Comparison of ENCODE assay signal across 10 cellular contexts in the genomic region with DNA sequence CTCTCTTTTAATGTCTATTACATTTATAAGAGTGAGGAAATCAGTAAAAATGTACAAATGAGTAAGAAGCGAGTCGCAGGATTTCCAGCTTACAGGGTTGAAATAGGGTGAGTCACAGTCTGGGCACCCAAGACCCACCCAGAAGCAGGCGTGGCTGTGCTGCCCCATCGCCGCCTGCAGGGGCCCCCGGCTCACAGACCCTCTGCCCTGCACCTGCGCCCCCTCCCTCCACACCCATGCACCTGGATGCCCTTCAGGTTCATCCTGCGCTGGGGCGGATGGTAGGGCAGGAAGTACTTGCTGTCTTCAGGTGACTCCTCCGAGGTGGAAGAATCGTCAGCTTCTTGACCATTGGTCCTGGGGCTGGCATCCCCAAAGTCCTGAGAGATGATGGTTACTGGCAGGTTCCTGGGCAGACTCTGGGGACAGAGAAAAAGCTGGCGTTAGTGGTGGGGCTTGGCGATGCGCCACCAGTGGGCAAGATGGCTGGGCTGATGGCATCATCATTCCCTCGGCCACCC.
DNase-seq lines count a peak whose midpoint lies in the region; ATAC-seq lines count a peak whose summit lies in the region.
"Had no signal": no experiment of that assay in that cellular context is flagged by ENCODE, and none has a peak within 500 bp of the region (broad histone marks: within the 10 kb centered on the region; RNA-seq: fewer than 3 reads in every experiment).

No MANE protein-coding gene starts in this region.

- DNase-seq in ACHN, result peak; percentile 88
- DNase-seq in HCEC 1CT, result peak; percentile 72
- peak; percentile 34 for DNase-seq in activated naive CD8-positive, alpha-beta T cell treated with anti-CD3 and anti-CD28 coated beads, Interleukin-2, amount 50 U/mL, for 24 hours
- DNase-seq in mesendoderm, result peak; percentile 42
- DNase-seq in NCI-H2081 (lab: John Stamatoyannopoulos, UW), result no peak
- no peak for DNase-seq in NCI-H146 (lab: John Stamatoyannopoulos, UW)
- DNase-seq in Karpas-422, result no peak
- DNase-seq: DND-41, NCI-H1436 had no signal

- WGBS in mesendoderm (ENCODE audit: extremely low coverage, insufficient coverage, low lambda C conversion rate), result no CpG with 5 or more reads among the region's 15 CpGs

- H3K23ac ChIP-seq in mesendoderm (ENCODE audit: low read length), result no peak overlapping the region

- H3K27ac ChIP-seq in mesendoderm (ENCODE audit: low read depth, low read length), result no peak overlapping the region
- H3K27ac ChIP-seq in Karpas-422 (ENCODE audit: low read length), result no peak overlapping the region

- H3K9me3 ChIP-seq in Karpas-422 (ENCODE audit: low read length), result no peaks in the 10 kb centered on the region

- H3K79me2 ChIP-seq in mesendoderm (ENCODE audit: control insufficient read depth, insufficient read depth, low read length) (no peaks in the 10 kb centered on the region), Karpas-422 (ENCODE audit: low read length) (no peaks in the 10 kb centered on the region)

- H3K27me3 ChIP-seq in mesendoderm (ENCODE audit: insufficient read depth, low read length, poor library complexity) (no peaks in the 10 kb centered on the region), Karpas-422 (ENCODE audit: low read length) (no peaks in the 10 kb centered on the region)

- peak; percentile 85 for ATAC-seq in activated naive CD8-positive, alpha-beta T cell treated with anti-CD3 and anti-CD28 coated beads, Interleukin-2, amount 50 U/mL, for 24 hours
- no peak for ATAC-seq in HG03139 (IDR thresholded peaks at IDR 0.05; ENCODE audit: unreplicated experiment)

- H3K9me2 ChIP-seq in Karpas-422 (replicated peaks; ENCODE audit: insufficient read depth, low read length), result no peaks in the 10 kb centered on the region

- no peak overlapping the region for H4K8ac ChIP-seq in mesendoderm (ENCODE audit: low read depth, low read length)

- H3K27me3 Mint-ChIP-seq in activated naive CD8-positive, alpha-beta T cell treated with anti-CD3 and anti-CD28 coated beads, Interleukin-2, amount 50 U/mL, for 24 hours, result no peaks in the 10 kb centered on the region

- H3K27ac Mint-ChIP-seq in activated naive CD8-positive, alpha-beta T cell treated with anti-CD3 and anti-CD28 coated beads, Interleukin-2, amount 50 U/mL, for 24 hours, result peak overlapping the region; percentile 87

- H3K4me1 Mint-ChIP-seq in activated naive CD8-positive, alpha-beta T cell treated with anti-CD3 and anti-CD28 coated beads, Interleukin-2, amount 50 U/mL, for 24 hours, result peaks cover 17% of the 10 kb centered on the region

- H3K4me3 ChIP-seq in mesendoderm (ENCODE audit: low read length), result no peak overlapping the region
- H3K4me3 ChIP-seq in Karpas-422 (ENCODE audit: low read length), result no peak overlapping the region

- no peak overlapping the region for H3K4me2 ChIP-seq in mesendoderm (ENCODE audit: low read length)
- H3K4me2 ChIP-seq in Karpas-422 (ENCODE audit: low read depth, low read length, poor library complexity, severe bottlenecking), result no peak overlapping the region

- no peak overlapping the region for H3K4ac ChIP-seq in mesendoderm (ENCODE audit: low read depth, low read length)

- H3K9me3 Mint-ChIP-seq in activated naive CD8-positive, alpha-beta T cell treated with anti-CD3 and anti-CD28 coated beads, Interleukin-2, amount 50 U/mL, for 24 hours, result no peaks in the 10 kb centered on the region

- H3K4me1 ChIP-seq in mesendoderm (ENCODE audit: control insufficient read depth, low read depth, low read length), result no peaks in the 10 kb centered on the region
- H3K4me1 ChIP-seq in Karpas-422 (ENCODE audit: low read length), result no peaks in the 10 kb centered on the region

- no peak overlapping the region for H2BK5ac ChIP-seq in mesendoderm (ENCODE audit: low read length)

- H3K79me1 ChIP-seq in mesendoderm (ENCODE audit: low read length), result no peaks in the 10 kb centered on the region

- no peak overlapping the region for H3K4me3 Mint-ChIP-seq in activated naive CD8-positive, alpha-beta T cell treated with anti-CD3 and anti-CD28 coated beads, Interleukin-2, amount 50 U/mL, for 24 hours

- H2BK120ac ChIP-seq in mesendoderm (ENCODE audit: low read depth, low read length), result no peak overlapping the region

- peaks cover 43% of the 10 kb centered on the region for H3K36me3 Mint-ChIP-seq in activated naive CD8-positive, alpha-beta T cell treated with anti-CD3 and anti-CD28 coated beads, Interleukin-2, amount 50 U/mL, for 24 hours (ENCODE audit: low read depth)

- H3K9ac ChIP-seq in mesendoderm (ENCODE audit: low read length) (no peak overlapping the region), Karpas-422 (ENCODE audit: low read length) (no peak overlapping the region)

- no peak overlapping the region for H2AK5ac ChIP-seq in mesendoderm (ENCODE audit: low read length)

- H2BK15ac ChIP-seq in mesendoderm (replicated peaks; ENCODE audit: low read depth), result no peak overlapping the region

- no peak overlapping the region for H4K5ac ChIP-seq in mesendoderm (ENCODE audit: low read length)

- H4K20me1 ChIP-seq in Karpas-422 (ENCODE audit: insufficient read depth, low read depth, low read length), result no peaks in the 10 kb centered on the region

- H3K36me3 ChIP-seq in mesendoderm (ENCODE audit: control insufficient read depth, insufficient read depth, low read length), result peaks cover 2% of the 10 kb centered on the region
- H3K36me3 ChIP-seq in Karpas-422 (ENCODE audit: insufficient read depth, low read length), result no peaks in the 10 kb centered on the region

- H3K56ac ChIP-seq in mesendoderm (ENCODE audit: low read length), result no peak overlapping the region

- no peak overlapping the region for H2AFZ ChIP-seq in Karpas-422 (ENCODE audit: low read length)

- in situ Hi-C loops in ACHN (cut with HindIII; ENCODE audit: low pct_ligation_motif_present, low pct_unique_long_range_greater_than_20kb, low sequenced_read_pairs), result no loop called here

- H3K18ac ChIP-seq in mesendoderm (ENCODE audit: low read length), result no peak overlapping the region

Comparison
In these comparisons a context has a peak if more than half of its experiments do, and no peak if none do; other contexts are left out.
1. DNase-seq: peak in ACHN (single experiment), HCEC 1CT (single experiment), activated naive CD8-positive, alpha-beta T cell treated with anti-CD3 and anti-CD28 coated beads, Interleukin-2, amount 50 U/mL, for 24 hours (single experiment) and mesendoderm (single experiment); none in NCI-H2081 (0 of 2), NCI-H146 (single experiment) and Karpas-422 (single experiment).